Comparison of ENCODE assay signal across 8 cellular contexts in genomic region chr19:49678970-49679831, GRCh38. TPM values are rescaled to one million over a fixed set of nuclear protein-coding genes. Genes with fewer than 3 reads are reported as not detected.
DNase-seq lines count a peak whose midpoint lies in the region; ATAC-seq and TF ChIP-seq lines count a peak whose summit lies in the region.

No MANE protein-coding gene starts in this region.

- DNase-seq in Caco-2: no peak
- DNase-seq in MCF 10A (ENCODE audit: unreplicated experiment): no peak
- no peak for DNase-seq in nephron progenitor cell
- DNase-seq in cortex of kidney (lab: John Stamatoyannopoulos, UW): no peak
- no peak for DNase-seq in GF-D8 (lab: John Stamatoyannopoulos, UW)

- peaks cover 3% of the 10 kb centered on the region; the same call in 1 of the 2 replicates for H3F3A ChIP-seq in Loucy (ENCODE audit: low read depth)

- H2AFZ ChIP-seq in Loucy (ENCODE audit: low read length): no peak overlapping the region

- H4K20me1 ChIP-seq in Loucy (ENCODE audit: insufficient read depth, low read length, poor library complexity, severe bottlenecking): peaks cover 52% of the 10 kb centered on the region

- H3K27ac Mint-ChIP-seq in Caco-2 (ENCODE audit: unreplicated experiment) (peak overlapping the region; percentile 52), MCF 10A (ENCODE audit: low read depth, unreplicated experiment) (peak overlapping the region; percentile 60), nephron progenitor cell (peak overlapping the region; percentile 95)

- H3K27me3 Mint-ChIP-seq in Caco-2 (ENCODE audit: insufficient read depth, unreplicated experiment) (no peaks in the 10 kb centered on the region), MCF 10A (ENCODE audit: insufficient read depth, unreplicated experiment) (no peaks in the 10 kb centered on the region), nephron progenitor cell (ENCODE audit: low read depth, poor library complexity) (no peaks in the 10 kb centered on the region)

- H3K4me3 Mint-ChIP-seq in Caco-2 (ENCODE audit: unreplicated experiment): peak overlapping the region; percentile 78
- H3K4me3 Mint-ChIP-seq in MCF 10A (ENCODE audit: unreplicated experiment): peak overlapping the region; percentile 96
- H3K4me3 Mint-ChIP-seq in nephron progenitor cell: peak overlapping the region; percentile 89

- peaks cover 50% of the 10 kb centered on the region for H3K79me2 ChIP-seq in Loucy (ENCODE audit: insufficient read depth, low read length)

- H3K4me3 ChIP-seq in Caco-2 (ENCODE audit: low read depth, low read length) (no peak overlapping the region), Loucy (ENCODE audit: low read length, poor library complexity, severe bottlenecking) (peak overlapping the region; percentile 99)

- no peak overlapping the region for H3K9ac ChIP-seq in Loucy (ENCODE audit: low read depth, low read length, poor library complexity, severe bottlenecking)

- H3K4me2 ChIP-seq in Loucy (ENCODE audit: low read depth, low read length, poor library complexity, severe bottlenecking): peak overlapping the region; percentile 82

- H3K36me3 Mint-ChIP-seq in Caco-2 (ENCODE audit: insufficient read depth, unreplicated experiment): peaks cover 75% of the 10 kb centered on the region
- H3K36me3 Mint-ChIP-seq in MCF 10A (ENCODE audit: insufficient read depth, unreplicated experiment): peaks cover 56% of the 10 kb centered on the region
- peaks cover 31% of the 10 kb centered on the region for H3K36me3 Mint-ChIP-seq in nephron progenitor cell (ENCODE audit: low read depth)

- H3K9me2 ChIP-seq in Loucy (replicated peaks; ENCODE audit: low read depth, low read length): no peaks in the 10 kb centered on the region

- H3K36me3 ChIP-seq in Caco-2 (ENCODE audit: control insufficient read depth, insufficient read depth, low read length): peaks cover 2% of the 10 kb centered on the region; the same call in 1 of the 2 replicates
- H3K36me3 ChIP-seq in Loucy (ENCODE audit: insufficient read depth, low read length): peaks cover 29% of the 10 kb centered on the region; the same call in 1 of the 2 replicates

- POLR2A ChIA-PET in Caco-2 (lab: Charles Lee) (interaction anchor here (0.5 to 1.4 kb wide), 3 partner anchors 17 to 136 kb away, joined by 4 to 13 read pairs (median 5); partner anchors contain the start of gene RRAS), MCF 10A (lab: Yijun Ruan, JAX) (interaction anchor here (0.6 to 8.4 kb wide), 14 partner anchors 15 to 250 kb away, joined by 3 to 121 read pairs (median 4); partner anchors contain the start of genes AKT1S1, AP2A1, ATF5 and BCL2L12)

- H3K27me3 ChIP-seq in Caco-2 (replicated peaks; ENCODE audit: control insufficient read depth, insufficient read depth, low read length): no peaks in the 10 kb centered on the region
- H3K27me3 ChIP-seq in Loucy (ENCODE audit: insufficient read depth, low read length, poor library complexity, severe bottlenecking): peaks cover 4% of the 10 kb centered on the region

- ATAC-seq in GM21825 (IDR thresholded peaks at IDR 0.05; ENCODE audit: unreplicated experiment): no peak
- no peak for ATAC-seq in GM21526 (IDR thresholded peaks at IDR 0.05; ENCODE audit: low FRiP score, unreplicated experiment)

- peaks cover 15% of the 10 kb centered on the region for H3K4me1 ChIP-seq in Caco-2
- peaks cover 28% of the 10 kb centered on the region for H3K4me1 ChIP-seq in Loucy (ENCODE audit: insufficient read depth, low read length, poor library complexity, severe bottlenecking)

- BruUV-seq in Caco-2 (replicated peaks; lab: Mats Ljungman, UMichigan) (no TSS peak), MCF 10A (replicated peaks; lab: Mats Ljungman, UMichigan) (no TSS peak)

- no peaks in the 10 kb centered on the region for H3K9me3 ChIP-seq in Caco-2
- H3K9me3 ChIP-seq in Loucy (ENCODE audit: insufficient read depth, low read depth, low read length): no peaks in the 10 kb centered on the region

- CTCF ChIA-PET in Caco-2 (lab: Charles Lee) (interaction anchor here (0.6 to 1.3 kb wide), 5 partner anchors 34 to 115 kb away, joined by 3 to 4 read pairs (median 3); partner anchors contain the start of gene RRAS), MCF 10A (lab: Yijun Ruan, JAX) (interaction anchor here (0.5 to 1.5 kb wide), 12 partner anchors 16 to 287 kb away, joined by 3 to 5 read pairs (median 3); partner anchors contain the start of gene SCAF1)

- H3K9me3 Mint-ChIP-seq in Caco-2 (ENCODE audit: unreplicated experiment) (no peaks in the 10 kb centered on the region), MCF 10A (ENCODE audit: unreplicated experiment) (no peaks in the 10 kb centered on the region), nephron progenitor cell (no peaks in the 10 kb centered on the region)

- peaks cover 9% of the 10 kb centered on the region for H3K4me1 Mint-ChIP-seq in Caco-2 (ENCODE audit: low read depth, unreplicated experiment)
- peaks cover 12% of the 10 kb centered on the region for H3K4me1 Mint-ChIP-seq in MCF 10A (ENCODE audit: insufficient read depth, unreplicated experiment)
- H3K4me1 Mint-ChIP-seq in nephron progenitor cell: peaks cover 31% of the 10 kb centered on the region

- TF ChIP-seq CTCF in Caco-2 (IDR thresholded peaks at IDR 0.05; ENCODE audit: insufficient read depth in 1 of 2, low read depth in 1 of 2, low read length in 1 of 2, severe bottlenecking in 1 of 2, unreplicated experiment in 1 of 2) (no peak), Loucy (conservative IDR thresholded peaks at IDR 0.05; ENCODE audit: low read length) (no peak), MCF 10A (IDR thresholded peaks at IDR 0.05; ENCODE audit: unreplicated experiment) (no peak), nephron progenitor cell (IDR thresholded peaks at IDR 0.05) (no peak)

- intact Hi-C loops in Caco-2 (cut with micrococcal nuclease; ENCODE audit: unreplicated experiment): loop anchor here (2.0 to 5.0 kb wide), 3 partner anchors 66 to 188 kb away; partner anchors contain the start of genes AP2A1 and PNKP
- intact Hi-C loops in MCF 10A (cut with micrococcal nuclease): loop anchor here (1.0 to 10.0 kb wide), 4 partner anchors 87 to 176 kb away; partner anchors contain the start of genes AP2A1, PRR12 and PTOV1

RNA-seq across cellular contexts. Expression of gene PRMT1, which starts 2.1 kb away (rescaled TPM):
- total RNA-seq in Caco-2 (2022) (326 and 343 TPM in 2 replicates), MCF 10A (2022) (236 and 304 TPM in 2 replicates)

RNA-seq across cellular contexts. Expression of gene ADM5, which starts 10.2 kb away (rescaled TPM):
- total RNA-seq in Caco-2 (2022) (8.5 and 10.4 TPM in 2 replicates), MCF 10A (2022) (1.8 and 2.9 TPM in 2 replicates)

RNA-seq across cellular contexts. Expression of gene CPT1C, which starts 11.7 kb away (rescaled TPM):
- total RNA-seq in Caco-2 (2022): 1.9 and 2.0 TPM in 2 replicates
- not detected in 2 replicates for total RNA-seq in MCF 10A (2022)

RNA-seq across cellular contexts. Expression of gene BCL2L12, which starts 13.5 kb away (rescaled TPM):
- total RNA-seq in Caco-2 (2022): 103 and 111 TPM in 2 replicates
- total RNA-seq in MCF 10A (2022): 29.4 and 36.0 TPM in 2 replicates

RNA-seq across cellular contexts. Expression of gene IRF3, which starts 13.5 kb away (rescaled TPM):
- 125 and 131 TPM in 2 replicates for total RNA-seq in Caco-2 (2022)
- total RNA-seq in MCF 10A (2022): 65.6 and 82.2 TPM in 2 replicates
